In genomic region chr2:26971911-26972786, GRCh38 we compare ENCODE assay signal across 12 cellular contexts. TPM values are rescaled to one million over a fixed set of nuclear protein-coding genes. Genes with fewer than 3 reads are reported as not detected.
DNase-seq lines count a peak whose midpoint lies in the region; ATAC-seq and TF ChIP-seq lines count a peak whose summit lies in the region.
"Had no signal": no experiment of that assay in that cellular context is flagged by ENCODE, and none has a peak within 500 bp of the region (broad histone marks: within the 10 kb centered on the region; RNA-seq: fewer than 3 reads in every experiment).

No MANE protein-coding gene starts in this region.

- no peak overlapping the region for H3K27ac ChIP-seq in CD8-positive, alpha-beta T cell (ENCODE audit: low read depth, low read length)
- H3K27ac ChIP-seq in tibial nerve, result peak overlapping the region in 2 of 4 donors; percentile 85 to 92

- TF ChIP-seq CTCF in CD8-positive, alpha-beta T cell (IDR thresholded peaks at IDR 0.05), result no peak
- TF ChIP-seq CTCF in natural killer cell (IDR thresholded peaks at IDR 0.05), result no peak
- no peak for TF ChIP-seq CTCF in tibial nerve (IDR thresholded peaks at IDR 0.05)

- peak overlapping the region; percentile 82 for H3K4me3 Mint-ChIP-seq in CD8-positive, alpha-beta T cell
- H3K4me3 Mint-ChIP-seq in IgD-negative memory B cell (peak overlapping the region in 2 of 4 donors; percentile 72 to 79), natural killer cell (peak overlapping the region; percentile 85)

- POLR2A ChIA-PET in CD8-positive, alpha-beta T cell (lab: Charles Lee), result no interaction called here

- peaks cover 9% of the 10 kb centered on the region for H3K4me1 ChIP-seq in CD8-positive, alpha-beta T cell (ENCODE audit: insufficient read depth, low read length)
- H3K4me1 ChIP-seq in endocrine pancreas (ENCODE audit: control insufficient read depth, insufficient read depth, low read length) (peaks cover 28% of the 10 kb centered on the region), tibial nerve (peaks cover 0 to 31% (median 5%) of the 10 kb centered on the region in 4 donors)

- H3K27me3 Mint-ChIP-seq in CD8-positive, alpha-beta T cell (ENCODE audit: low read depth), result peaks cover 12% of the 10 kb centered on the region
- peaks cover 6% of the 10 kb centered on the region for H3K27me3 Mint-ChIP-seq in IgD-negative memory B cell
- peaks cover 17 to 23% of the 10 kb centered on the region in 2 donors for H3K27me3 Mint-ChIP-seq in natural killer cell (ENCODE audit: low read depth in 2 of 2)

- peak overlapping the region; percentile 93 for H3K9ac ChIP-seq in endocrine pancreas (ENCODE audit: control insufficient read depth, insufficient read depth, low read length)

- no peaks in the 10 kb centered on the region for H3K9me3 Mint-ChIP-seq in CD8-positive, alpha-beta T cell
- H3K9me3 Mint-ChIP-seq in IgD-negative memory B cell (no peaks in the 10 kb centered on the region), natural killer cell (no peaks in the 10 kb centered on the region)
- H3K9me3 Mint-ChIP-seq: stimulated activated naive CD8-positive, alpha-beta T cell treated with anti-CD3 and anti-CD28 coated beads, Interleukin-15, amount 100 ng/mL, for 72 hours had no signal

- H3K27me3 ChIP-seq in CD8-positive, alpha-beta T cell (ENCODE audit: insufficient read depth, low read length), result no peaks in the 10 kb centered on the region
- H3K27me3 ChIP-seq in endocrine pancreas (ENCODE audit: control insufficient read depth, insufficient read depth, low read length) (no peaks in the 10 kb centered on the region), tibial nerve (no peaks in the 10 kb centered on the region)

- 71 to 77% methylated on average over 9 of the region's 9 CpGs for WGBS in tibial nerve, 2 donors

- TF ChIP-seq POLR2A in tibial nerve (IDR thresholded peaks at IDR 0.05), result no peak

- CTCF ChIA-PET in CD8-positive, alpha-beta T cell (lab: Charles Lee), result interaction anchor here (1.3 to 2.2 kb wide), 3 partner anchors 10 to 308 kb away, joined by 4 to 11 read pairs (median 4); no protein-coding TSS in a partner anchor

- H3K27ac Mint-ChIP-seq in CD8-positive, alpha-beta T cell, result no peak overlapping the region
- H3K27ac Mint-ChIP-seq in IgD-negative memory B cell (peak overlapping the region; percentile 38 to 85 (median 73)), natural killer cell (peak overlapping the region; percentile 68 to 84)

- H3K4me1 Mint-ChIP-seq in CD8-positive, alpha-beta T cell (ENCODE audit: low read depth), result peaks cover 25% of the 10 kb centered on the region
- H3K4me1 Mint-ChIP-seq in IgD-negative memory B cell, result peaks cover 10 to 17% (median 11%) of the 10 kb centered on the region in 3 donors
- H3K4me1 Mint-ChIP-seq in natural killer cell, result peaks cover 24 to 32% of the 10 kb centered on the region in 2 donors

- no peak for DNase-seq in CD8-positive, alpha-beta T cell
- no peak for DNase-seq in natural killer cell
- no peak for DNase-seq in tibial nerve (ENCODE audit: low spot score in 2 of 2)
- DNase-seq in stimulated activated naive CD4-positive, alpha-beta T cell treated with Interleukin-2 at 50 U/mL for 16 hours (lab: John Stamatoyannopoulos, UW), result no peak
- no peak for DNase-seq in effector CD8-positive, alpha-beta T cell (lab: John Stamatoyannopoulos, UW)
- DNase-seq in NOMO-1 treated with dmso at 0.1 percent for 144 hours (lab: John Stamatoyannopoulos, UW; ENCODE audit: unreplicated experiment), result no peak
- DNase-seq: activated CD4-positive, alpha-beta T cell treated with anti-CD3 and anti-CD28 coated beads for 1 hour; GF-D8; Kasumi-1 had no signal

- H3K9me3 ChIP-seq in CD8-positive, alpha-beta T cell (ENCODE audit: low read length), result no peaks in the 10 kb centered on the region
- H3K9me3 ChIP-seq in endocrine pancreas (ENCODE audit: control insufficient read depth, low read length), result no peaks in the 10 kb centered on the region
- no peaks in the 10 kb centered on the region for H3K9me3 ChIP-seq in tibial nerve

- TF ChIP-seq EP300 in tibial nerve (IDR thresholded peaks at IDR 0.05), result no peak

- H3K36me3 Mint-ChIP-seq in CD8-positive, alpha-beta T cell, result no peaks in the 10 kb centered on the region
- H3K36me3 Mint-ChIP-seq in IgD-negative memory B cell (no peaks in the 10 kb centered on the region), natural killer cell (no peaks in the 10 kb centered on the region)

- no peaks in the 10 kb centered on the region for H3K36me3 ChIP-seq in CD8-positive, alpha-beta T cell (ENCODE audit: insufficient read depth, low read length)
- no peaks in the 10 kb centered on the region for H3K36me3 ChIP-seq in endocrine pancreas (ENCODE audit: control insufficient read depth, insufficient read depth, low read length)
- no peaks in the 10 kb centered on the region for H3K36me3 ChIP-seq in tibial nerve

- H3K4me3 ChIP-seq in CD8-positive, alpha-beta T cell (ENCODE audit: low read depth, low read length), result no peak overlapping the region
- H3K4me3 ChIP-seq in endocrine pancreas (ENCODE audit: control insufficient read depth, insufficient read depth, low read length), result peak overlapping the region; percentile 67
- no peak overlapping the region for H3K4me3 ChIP-seq in tibial nerve

- intact Hi-C loops in CD8-positive, alpha-beta T cell (cut with DNase I, micrococcal nuclease), result loop anchor here in 1 of 2 experiments (1.0 kb wide), 1 partner anchor 78 kb away; no protein-coding TSS in a partner anchor
- intact Hi-C loops in natural killer cell (cut with micrococcal nuclease), result no loop called here

- ATAC-seq in CD8-positive, alpha-beta T cell, result no peak
- no peak for ATAC-seq in natural killer cell

RNA-seq across cellular contexts. Expression of gene MAPRE3, which starts 1.7 kb away (rescaled TPM):
- 1 to 10 TPM; 2.6 to 3.8 TPM for total RNA-seq in CD8-positive, alpha-beta T cell
- 2.4 TPM for polyA plus RNA-seq in IgD-negative memory B cell
- total RNA-seq in natural killer cell (1 to 10 TPM; 3.9 to 5.0 (median 4.2) TPM), tibial nerve (10 to 100 TPM; 16.6 to 26.4 (median 19.7) TPM)
